Comparison of ENCODE assay signal across 8 cellular contexts in the genomic region with DNA sequence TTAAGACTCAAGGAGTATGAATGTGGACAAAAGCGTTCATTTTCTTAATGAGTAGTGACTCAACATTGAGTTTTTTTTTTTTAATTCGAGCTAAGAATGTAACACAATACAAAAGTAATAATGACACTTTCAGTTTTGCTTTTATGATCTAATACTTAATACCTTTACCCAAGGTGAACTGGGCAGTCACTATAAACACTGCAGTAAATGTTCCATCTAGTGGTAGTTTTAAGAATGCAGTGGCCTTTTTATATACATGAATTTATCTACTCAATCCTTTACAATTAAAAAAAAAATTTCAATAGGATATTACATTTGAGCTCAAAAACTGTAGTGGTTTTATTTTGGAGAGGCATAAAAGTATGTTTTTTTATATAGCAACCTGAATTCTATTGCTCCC.
DNase-seq lines count a peak whose midpoint lies in the region; ATAC-seq, FAIRE-seq and TF ChIP-seq lines count a peak whose summit lies in the region.

No MANE protein-coding gene starts in this region.

- peaks cover 16% of the 10 kb centered on the region for H3K36me3 Mint-ChIP-seq in nephron (ENCODE audit: low read depth)

- H3K9me3 Mint-ChIP-seq in nephron = no peaks in the 10 kb centered on the region

- no peaks in the 10 kb centered on the region for H3K27me3 Mint-ChIP-seq in nephron (ENCODE audit: low read depth)

- H3K4me1 Mint-ChIP-seq in nephron = peaks cover 22% of the 10 kb centered on the region

- DNase-seq in AML-193 (lab: John Stamatoyannopoulos, UW) (peak; percentile 1 to 12), GM18507 (ENCODE audit: extremely low spot score, insufficient read length, low read depth) (no peak), NCI-H1417 treated with DMSO at 0.1 percent for 48 hours (lab: John Stamatoyannopoulos, UW) (peak; percentile 48), cardiac fibroblast (ENCODE audit: low read depth in 2 of 2) (peak; percentile 19 to 20), NCI-H187 (lab: John Stamatoyannopoulos, UW) (no peak), midbrain (lab: John Stamatoyannopoulos, UW) (no peak)

- no peak overlapping the region for H3K4me3 Mint-ChIP-seq in nephron

- no peak overlapping the region for H3K4me3 ChIP-seq in cardiac fibroblast (replicated peaks in 1 of 2; ENCODE audit: low read depth in 2 of 2, low read length in 2 of 2)

- ATAC-seq in HG02981 (IDR thresholded peaks at IDR 0.05; ENCODE audit: unreplicated experiment) = no peak

- H3K27ac Mint-ChIP-seq in nephron = peak overlapping the region in 2 of 3 experiments; percentile 20 to 60

- peak; percentile 66 for FAIRE-seq in GM18507 (lab: Jason Lieb, UNC)

- peak; percentile 43 for TF ChIP-seq CTCF in cardiac fibroblast (IDR thresholded peaks at IDR 0.05; ENCODE audit: low read depth, low read length)
- TF ChIP-seq CTCF in nephron (IDR thresholded peaks at IDR 0.05; ENCODE audit: unreplicated experiment in 3 of 3) = peak; percentile 65 to 78 (median 75)

Comparison
In these comparisons a context has a peak if more than half of its experiments do, and no peak if none do; other contexts are left out.
1. DNase-seq: peak in AML-193 (2 of 2), NCI-H1417 treated with DMSO at 0.1 percent for 48 hours (single experiment) and cardiac fibroblast (2 of 2); none in GM18507 (single experiment), NCI-H187 (0 of 2) and midbrain (single experiment).